In the genomic region with DNA sequence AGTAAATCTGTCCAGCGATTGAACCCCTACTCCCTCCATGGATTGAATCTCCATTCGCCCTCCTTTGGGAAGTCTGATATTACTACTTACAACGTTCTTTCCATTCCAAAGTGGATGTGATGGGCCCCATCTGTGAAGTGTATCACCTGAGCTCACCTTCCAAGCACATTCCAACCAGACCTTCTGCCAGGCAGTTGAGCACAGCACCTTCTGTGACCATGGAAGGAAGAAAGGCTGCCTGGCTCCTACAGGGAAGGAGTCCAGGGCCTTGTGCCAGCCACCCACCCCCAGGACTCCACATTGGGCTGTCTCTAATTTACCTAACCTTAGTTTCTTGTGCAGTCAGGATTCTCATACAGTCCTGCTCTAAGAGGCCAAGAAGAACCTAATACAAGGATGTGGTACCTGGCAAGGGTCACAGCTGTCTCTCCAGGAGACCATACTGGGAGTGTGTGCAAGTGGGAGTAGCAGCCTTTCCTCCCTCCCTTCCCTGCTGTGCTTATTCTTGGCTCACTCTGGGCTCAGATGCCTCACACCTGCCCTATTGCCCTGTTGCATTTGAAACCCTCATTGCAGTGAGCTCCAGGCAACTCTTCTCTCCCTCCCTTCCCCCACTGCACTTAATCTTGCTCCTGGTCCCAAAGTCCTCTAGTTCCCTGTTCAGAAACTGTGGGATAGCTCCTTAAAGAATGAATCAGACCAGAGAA, we compare ENCODE assay signal across 15 cellular contexts.
DNase-seq lines count a peak whose midpoint lies in the region; ATAC-seq and TF ChIP-seq lines count a peak whose summit lies in the region.
"Had no signal": no experiment of that assay in that cellular context is flagged by ENCODE, and none has a peak within 500 bp of the region (broad histone marks: within the 10 kb centered on the region; RNA-seq: fewer than 3 reads in every experiment).

No MANE protein-coding gene starts in this region.

- H3K4me3 ChIP-seq in psoas muscle (no peak overlapping the region), esophagus muscularis mucosa (no peak overlapping the region)
- H3K4me3 ChIP-seq: A549, HAP-1, Peyer's patch had no signal

- intact Hi-C loops in activated CD4-positive, alpha-beta T cell treated with anti-CD3 and anti-CD28 coated beads, Interleukin-2, amount 10 ng/mL, durations not matched to agents 24 days and 14 days (cut with micrococcal nuclease): no loop called here
- intact Hi-C loops in psoas muscle (cut with DNase I) (no loop called here), esophagus muscularis mucosa (cut with DNase I) (no loop called here)

- H3K27ac ChIP-seq in psoas muscle: no peak overlapping the region
- H3K27ac ChIP-seq in esophagus muscularis mucosa (replicated peaks in 1 of 4): no peak overlapping the region
- H3K27ac ChIP-seq: A549, Peyer's patch had no signal

- TF ChIP-seq CTCF in psoas muscle (IDR thresholded peaks at IDR 0.05): no peak
- TF ChIP-seq CTCF in GM13976 (IDR thresholded peaks at IDR 0.05; ENCODE audit: borderline replicate concordance, control extremely low read depth, extremely low read depth, insufficient read depth, missing control alignments): no peak
- TF ChIP-seq CTCF in esophagus muscularis mucosa (IDR thresholded peaks at IDR 0.05): no peak

- in situ Hi-C loops in GM13976 (cut with MboI; ENCODE audit: low sequenced_read_pairs, unreplicated experiment): no loop called here

- no peaks in the 10 kb centered on the region for H3K36me3 Mint-ChIP-seq in activated CD4-positive, alpha-beta T cell treated with anti-CD3 and anti-CD28 coated beads, Interleukin-2, amount 10 ng/mL, durations not matched to agents 24 days and 14 days (ENCODE audit: low read depth)
- H3K36me3 Mint-ChIP-seq in effector memory CD8-positive, alpha-beta T cell (ENCODE audit: insufficient read depth): peaks cover 3% of the 10 kb centered on the region

- peaks cover 3% of the 10 kb centered on the region for H3K9me3 Mint-ChIP-seq in activated CD4-positive, alpha-beta T cell treated with anti-CD3 and anti-CD28 coated beads, Interleukin-2, amount 10 ng/mL, durations not matched to agents 24 days and 14 days
- no peaks in the 10 kb centered on the region for H3K9me3 Mint-ChIP-seq in effector memory CD8-positive, alpha-beta T cell

- no peak overlapping the region for H3K27ac Mint-ChIP-seq in activated CD4-positive, alpha-beta T cell treated with anti-CD3 and anti-CD28 coated beads, Interleukin-2, amount 10 ng/mL, durations not matched to agents 24 days and 14 days
- peak overlapping the region; percentile 84 to 90 for H3K27ac Mint-ChIP-seq in effector memory CD8-positive, alpha-beta T cell

- ATAC-seq in effector memory CD8-positive, alpha-beta T cell (replicated peaks): no peak
- peak in 3 of 4 donors; percentile 40 to 57 (median 43) for ATAC-seq in psoas muscle
- ATAC-seq: Right ventricle myocardium inferior had no signal

- H3K4me1 ChIP-seq in psoas muscle: peaks cover 13% of the 10 kb centered on the region
- no peaks in the 10 kb centered on the region for H3K4me1 ChIP-seq in esophagus muscularis mucosa
- H3K4me1 ChIP-seq: A549, HAP-1, Peyer's patch had no signal

- no peaks in the 10 kb centered on the region for H3K4me1 Mint-ChIP-seq in activated CD4-positive, alpha-beta T cell treated with anti-CD3 and anti-CD28 coated beads, Interleukin-2, amount 10 ng/mL, durations not matched to agents 24 days and 14 days
- H3K4me1 Mint-ChIP-seq in effector memory CD8-positive, alpha-beta T cell (ENCODE audit: low read depth in 2 of 2): peaks cover 27 to 45% of the 10 kb centered on the region in 2 donors

- no peak for TF ChIP-seq EP300 in esophagus muscularis mucosa (IDR thresholded peaks at IDR 0.05)

- WGBS in psoas muscle, 3 donors: 78 to 87% (median 81%) methylated on average over 3 of the region's 3 CpGs
- 89% methylated on average over 3 of the region's 3 CpGs for WGBS in esophagus muscularis mucosa

- no peak overlapping the region for H3K4me3 Mint-ChIP-seq in activated CD4-positive, alpha-beta T cell treated with anti-CD3 and anti-CD28 coated beads, Interleukin-2, amount 10 ng/mL, durations not matched to agents 24 days and 14 days
- peak overlapping the region; percentile 53 to 68 for H3K4me3 Mint-ChIP-seq in effector memory CD8-positive, alpha-beta T cell

- no peak for TF ChIP-seq POLR2A in esophagus muscularis mucosa (IDR thresholded peaks at IDR 0.05; ENCODE audit: low read depth)

- H3K27me3 ChIP-seq in psoas muscle (ENCODE audit: insufficient read depth in 3 of 3, low read length in 2 of 3) (no peaks in the 10 kb centered on the region), esophagus muscularis mucosa (no peaks in the 10 kb centered on the region)
- H3K27me3 ChIP-seq: Peyer's patch had no signal

- H3K9me3 ChIP-seq in psoas muscle (no peaks in the 10 kb centered on the region), esophagus muscularis mucosa (no peaks in the 10 kb centered on the region)
- H3K9me3 ChIP-seq: A549, Peyer's patch had no signal

- DNase-seq in activated CD4-positive, alpha-beta T cell treated with anti-CD3 and anti-CD28 coated beads, Interleukin-2, amount 10 ng/mL, durations not matched to agents 24 days and 14 days: peak; percentile 44
- DNase-seq in activated CD4-positive, alpha-beta T cell treated with anti-CD3 and anti-CD28 coated beads for 1 hour: no peak
- DNase-seq in NCI-H2196 treated with DMSO at 0.1 percent for 48 hours (lab: John Stamatoyannopoulos, UW; ENCODE audit: unreplicated experiment) (peak; percentile 7), psoas muscle (no peak), GM13976 (ENCODE audit: low spot score) (no peak), SKM-1 (lab: John Stamatoyannopoulos, UW; ENCODE audit: unreplicated experiment) (no peak), esophagus muscularis mucosa (ENCODE audit: extremely low spot score) (no peak)
- no peak for DNase-seq in effector memory CD8-positive, alpha-beta T cell
- DNase-seq: NCI-H1092, NCI-H1694, NCI-H2107, Peyer's patch had no signal

- peaks cover 30% of the 10 kb centered on the region for H3K27me3 Mint-ChIP-seq in activated CD4-positive, alpha-beta T cell treated with anti-CD3 and anti-CD28 coated beads, Interleukin-2, amount 10 ng/mL, durations not matched to agents 24 days and 14 days
- peaks cover 5 to 29% of the 10 kb centered on the region in 2 donors for H3K27me3 Mint-ChIP-seq in effector memory CD8-positive, alpha-beta T cell

- H3K36me3 ChIP-seq in psoas muscle (ENCODE audit: insufficient read depth in 1 of 2, low read depth in 1 of 2) (no peaks in the 10 kb centered on the region), esophagus muscularis mucosa (no peaks in the 10 kb centered on the region)
- H3K36me3 ChIP-seq: HAP-1, Peyer's patch had no signal

Comparison
In these comparisons a context has a peak if more than half of its experiments do, and no peak if none do; other contexts are left out.
1. DNase-seq: peak in activated CD4-positive, alpha-beta T cell treated with anti-CD3 and anti-CD28 coated beads, Interleukin-2, amount 10 ng/mL, durations not matched to agents 24 days and 14 days (single experiment) and NCI-H2196 treated with DMSO at 0.1 percent for 48 hours (single experiment); none in activated CD4-positive, alpha-beta T cell treated with anti-CD3 and anti-CD28 coated beads for 1 hour (single experiment), effector memory CD8-positive, alpha-beta T cell (0 of 3), psoas muscle (0 of 2), GM13976 (single experiment), SKM-1 (single experiment) and esophagus muscularis mucosa (single experiment).